Comparison of ENCODE assay signal across 22 cellular contexts in genomic region chr2:85714841-85715240, GRCh38. TPM values are rescaled to one million over a fixed set of nuclear protein-coding genes. Genes with fewer than 3 reads are reported as not detected.
A peak's percentile ranks its signal among the peaks of the same experiment; 100 is the strongest.
DNase-seq lines count a peak whose midpoint lies in the region; TF ChIP-seq lines count a peak whose summit lies in the region.
"Had no signal": no experiment of that assay in that cellular context is flagged by ENCODE, and none has a peak within 500 bp of the region (broad histone marks: within the 10 kb centered on the region; RNA-seq: fewer than 3 reads in every experiment).

No MANE protein-coding gene starts in this region.

- H3K27ac Mint-ChIP-seq in activated CD4-positive, alpha-beta T cell treated with anti-CD3 and anti-CD28 coated beads, Interleukin-2, amount 10 ng/mL, durations not matched to agents 7 days and 5 days: peak overlapping the region; percentile 71
- peak overlapping the region; percentile 83 for H3K27ac Mint-ChIP-seq in T-helper 1 cell treated with Interleukin-12 subunit alpha and Interleukin-12 subunit beta and Interleukin-4 antibody, amounts not matched to agents 30 μg/mL and 1 μg/mL, for 36 hours
- H3K27ac Mint-ChIP-seq: CD4-positive, alpha-beta T cell; GM23338 had no signal

- H3K27me3 ChIP-seq in thyroid gland: no peaks in the 10 kb centered on the region
- H3K27me3 ChIP-seq: BE2C, MG63 had no signal

- no peak overlapping the region for H3K4me3 ChIP-seq in thyroid gland (replicated peaks in 1 of 3)
- H3K4me3 ChIP-seq: GM12878, GM23338, MG63 had no signal

- TF ChIP-seq POLR2A in thyroid gland (IDR thresholded peaks at IDR 0.05): no peak

- no peak for TF ChIP-seq CTCF in thyroid gland (IDR thresholded peaks at IDR 0.05)

- no peaks in the 10 kb centered on the region for H3K36me3 ChIP-seq in thyroid gland
- H3K36me3 ChIP-seq: BE2C, MG63 had no signal

- CTCF ChIA-PET in activated CD4-positive, alpha-beta T cell treated with anti-CD3 and anti-CD28 coated beads, Interleukin-2, amount 10 ng/mL, durations not matched to agents 7 days and 5 days (lab: Charles Lee): interaction anchor here (0.7 to 2.0 kb wide), 5 partner anchors 8 to 17 kb away, joined by 3 to 7 read pairs (median 4); no protein-coding TSS in a partner anchor

- H3K9me3 ChIP-seq in thyroid gland: no peaks in the 10 kb centered on the region
- H3K9me3 ChIP-seq: BE2C, Caco-2, MG63 had no signal

- no peaks in the 10 kb centered on the region for H3K36me3 Mint-ChIP-seq in activated CD4-positive, alpha-beta T cell treated with anti-CD3 and anti-CD28 coated beads, Interleukin-2, amount 10 ng/mL, durations not matched to agents 7 days and 5 days (ENCODE audit: low read depth)
- H3K36me3 Mint-ChIP-seq in T-helper 1 cell treated with Interleukin-12 subunit alpha and Interleukin-12 subunit beta and Interleukin-4 antibody, amounts not matched to agents 30 μg/mL and 1 μg/mL, for 36 hours (ENCODE audit: low read depth): no peaks in the 10 kb centered on the region

- peak overlapping the region; percentile 98 to 100 (median 100) for H3K27ac ChIP-seq in thyroid gland

- H3K4me1 ChIP-seq in thyroid gland: peaks cover 59 to 71% of the 10 kb centered on the region in 2 donors
- H3K4me1 ChIP-seq: Caco-2 had no signal

- peaks cover 3% of the 10 kb centered on the region for H3K27me3 Mint-ChIP-seq in activated CD4-positive, alpha-beta T cell treated with anti-CD3 and anti-CD28 coated beads, Interleukin-2, amount 10 ng/mL, durations not matched to agents 7 days and 5 days
- no peaks in the 10 kb centered on the region for H3K27me3 Mint-ChIP-seq in T-helper 1 cell treated with Interleukin-12 subunit alpha and Interleukin-12 subunit beta and Interleukin-4 antibody, amounts not matched to agents 30 μg/mL and 1 μg/mL, for 36 hours (ENCODE audit: low read depth)
- H3K27me3 Mint-ChIP-seq: CD4-positive, alpha-beta T cell had no signal

- peaks cover 28% of the 10 kb centered on the region for H3K4me1 Mint-ChIP-seq in activated CD4-positive, alpha-beta T cell treated with anti-CD3 and anti-CD28 coated beads, Interleukin-2, amount 10 ng/mL, durations not matched to agents 7 days and 5 days
- peaks cover 34% of the 10 kb centered on the region for H3K4me1 Mint-ChIP-seq in T-helper 1 cell treated with Interleukin-12 subunit alpha and Interleukin-12 subunit beta and Interleukin-4 antibody, amounts not matched to agents 30 μg/mL and 1 μg/mL, for 36 hours (ENCODE audit: low read depth)
- H3K4me1 Mint-ChIP-seq: GM23338 had no signal

- no peaks in the 10 kb centered on the region for H3K9me3 Mint-ChIP-seq in activated CD4-positive, alpha-beta T cell treated with anti-CD3 and anti-CD28 coated beads, Interleukin-2, amount 10 ng/mL, durations not matched to agents 7 days and 5 days
- H3K9me3 Mint-ChIP-seq in T-helper 1 cell treated with Interleukin-12 subunit alpha and Interleukin-12 subunit beta and Interleukin-4 antibody, amounts not matched to agents 30 μg/mL and 1 μg/mL, for 36 hours: no peaks in the 10 kb centered on the region
- H3K9me3 Mint-ChIP-seq: CD4-positive, alpha-beta T cell; GM23338 had no signal

- intact Hi-C loops in thyroid gland (cut with DNase I): no loop called here

- H3K4me3 Mint-ChIP-seq in activated CD4-positive, alpha-beta T cell treated with anti-CD3 and anti-CD28 coated beads, Interleukin-2, amount 10 ng/mL, durations not matched to agents 7 days and 5 days: no peak overlapping the region
- H3K4me3 Mint-ChIP-seq in T-helper 1 cell treated with Interleukin-12 subunit alpha and Interleukin-12 subunit beta and Interleukin-4 antibody, amounts not matched to agents 30 μg/mL and 1 μg/mL, for 36 hours: no peak overlapping the region
- H3K4me3 Mint-ChIP-seq: CD4-positive, alpha-beta T cell; GM23338 had no signal

- POLR2A ChIA-PET in activated CD4-positive, alpha-beta T cell treated with anti-CD3 and anti-CD28 coated beads, Interleukin-2, amount 10 ng/mL, durations not matched to agents 7 days and 5 days (lab: Charles Lee): no interaction called here

- no peak for DNase-seq in activated CD4-positive, alpha-beta T cell treated with anti-CD3 and anti-CD28 coated beads, Interleukin-2, amount 10 ng/mL, durations not matched to agents 7 days and 5 days
- no peak for DNase-seq in activated CD4-positive, alpha-beta T cell treated with anti-CD3 and anti-CD28 coated beads, Interleukin-2, amount 50 U/mL, for 48 hours
- peak; percentile 67 for DNase-seq in GF-D8 (lab: John Stamatoyannopoulos, UW)
- DNase-seq in thyroid gland: no peak
- no peak for DNase-seq in mesenteric fat pad (ENCODE audit: low spot score)
- no peak for DNase-seq in stimulated activated CD4-positive, alpha-beta T cell treated with anti-CD3 and anti-CD28 coated beads, Interleukin-2, amount 100 ng/mL, for 24 hours
- DNase-seq: BE2C, Caco-2, HCEC 1CT, IMR-90, Kasumi-1, MG63, NCI-H1105, NCI-H1694, NCI-H2081 treated with DMSO at 0.1 percent for 48 hours, NCI-H748 treated with DMSO at 0.1 percent for 48 hours had no signal

- WGBS in thyroid gland, 2 donors: 85 to 86% methylated on average over 8 of the region's 8 CpGs

RNA-seq across cellular contexts. Expression of gene GNLY, which starts 20.7 kb away (rescaled TPM):
- total RNA-seq in activated CD4-positive, alpha-beta T cell treated with anti-CD3 and anti-CD28 coated beads, Interleukin-2, amount 10 ng/mL, durations not matched to agents 7 days and 5 days: 10 to 100 TPM; 72.9 to 75.5 TPM
- total RNA-seq in thyroid gland (1 to 10 TPM in 1 of 4 donors, under 1 TPM in 2, not detected in 1; 0.22 to 3.6 (median 0.63) TPM), mesenteric fat pad (3.7 TPM)
- total RNA-seq: Caco-2, GM23338, IMR-90, NCI-H460, OCI-LY7 had no signal

RNA-seq across cellular contexts. Expression of gene ATOH8, which starts 39.0 kb away (rescaled TPM):
- under 1 TPM; 0.10 to 0.12 TPM for total RNA-seq in activated CD4-positive, alpha-beta T cell treated with anti-CD3 and anti-CD28 coated beads, Interleukin-2, amount 10 ng/mL, durations not matched to agents 7 days and 5 days
- 100 to 1,000 TPM in 2 of 4 donors, 10 to 100 TPM in 2; 82.8 to 260 (median 167) TPM for total RNA-seq in thyroid gland
- 69.4 TPM for total RNA-seq in mesenteric fat pad
- total RNA-seq: Caco-2; CD4-positive, alpha-beta T cell; GM12878 had no signal

RNA-seq across cellular contexts. Expression of gene SFTPB, which starts 46.8 kb away (rescaled TPM):
- not detected for total RNA-seq in activated CD4-positive, alpha-beta T cell treated with anti-CD3 and anti-CD28 coated beads, Interleukin-2, amount 10 ng/mL, durations not matched to agents 7 days and 5 days
- total RNA-seq in thyroid gland (100 to 1,000 TPM in 2 of 4 donors, 10 to 100 TPM in 2; 24.8 to 323 (median 116) TPM), mesenteric fat pad (not detected)
- total RNA-seq: Caco-2; CD4-positive, alpha-beta T cell; GM23338; IMR-90; NCI-H460; OCI-LY7 had no signal

Comparison
In these comparisons a context has a peak if more than half of its experiments do, and no peak if none do; other contexts are left out.
1. RNA of gene GNLY, which starts 20.7 kb away (total RNA-seq): 72.9 to 75.5 TPM in activated CD4-positive, alpha-beta T cell treated with anti-CD3 and anti-CD28 coated beads, Interleukin-2, amount 10 ng/mL, durations not matched to agents 7 days and 5 days; 3.7 TPM in mesenteric fat pad (single experiment) and 0.22 to 3.6 TPM in thyroid gland; every median in the first group is over 10 times any median in the second.
2. RNA of gene ATOH8, which starts 39.0 kb away (total RNA-seq): 82.8 to 260 TPM in thyroid gland and 69.4 TPM in mesenteric fat pad (single experiment); 0.10 to 0.12 TPM in activated CD4-positive, alpha-beta T cell treated with anti-CD3 and anti-CD28 coated beads, Interleukin-2, amount 10 ng/mL, durations not matched to agents 7 days and 5 days; every median in the first group is over 10 times any median in the second.
3. RNA of gene SFTPB, which starts 46.8 kb away (total RNA-seq): 24.8 to 323 TPM in thyroid gland; not detected in mesenteric fat pad (single experiment) and not detected in activated CD4-positive, alpha-beta T cell treated with anti-CD3 and anti-CD28 coated beads, Interleukin-2, amount 10 ng/mL, durations not matched to agents 7 days and 5 days; every median in the first group is over 10 times any median in the second.